ENCODE assay signal across 8 cellular contexts in the genomic region with DNA sequence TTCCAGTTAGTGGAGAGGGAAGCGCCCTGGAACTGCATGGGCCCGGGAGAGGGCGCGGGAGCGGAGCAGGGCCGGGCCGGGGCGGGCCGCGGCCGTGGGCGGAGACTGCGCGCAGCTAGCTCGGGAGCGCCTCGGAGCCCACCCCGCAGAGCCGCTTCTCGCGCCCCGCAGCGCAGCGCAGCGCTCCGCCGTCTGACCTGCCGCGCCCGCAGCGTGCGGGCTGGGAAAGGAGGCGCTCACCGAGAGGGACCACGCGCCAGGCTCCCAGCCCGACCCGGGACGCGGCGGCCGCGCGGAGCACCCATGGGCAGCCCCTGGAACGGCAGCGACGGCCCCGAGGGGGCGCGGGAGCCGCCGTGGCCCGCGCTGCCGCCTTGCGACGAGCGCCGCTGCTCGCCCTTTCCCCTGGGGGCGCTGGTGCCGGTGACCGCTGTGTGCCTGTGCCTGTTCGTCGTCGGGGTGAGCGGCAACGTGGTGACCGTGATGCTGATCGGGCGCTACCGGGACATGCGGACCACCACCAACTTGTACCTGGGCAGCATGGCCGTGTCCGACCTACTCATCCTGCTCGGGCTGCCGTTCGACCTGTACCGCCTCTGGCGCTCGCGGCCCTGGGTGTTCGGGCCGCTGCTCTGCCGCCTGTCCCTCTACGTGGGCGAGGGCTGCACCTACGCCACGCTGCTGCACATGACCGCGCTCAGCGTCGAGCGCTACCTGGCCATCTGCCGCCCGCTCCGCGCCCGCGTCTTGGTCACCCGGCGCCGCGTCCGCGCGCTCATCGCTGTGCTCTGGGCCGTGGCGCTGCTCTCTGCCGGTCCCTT. TPM values are rescaled to one million over a fixed set of nuclear protein-coding genes. Genes with fewer than 3 reads are reported as not detected.
DNase-seq lines count a peak whose midpoint lies in the region; ATAC-seq, FAIRE-seq and TF ChIP-seq lines count a peak whose summit lies in the region.

A gene with protein sequence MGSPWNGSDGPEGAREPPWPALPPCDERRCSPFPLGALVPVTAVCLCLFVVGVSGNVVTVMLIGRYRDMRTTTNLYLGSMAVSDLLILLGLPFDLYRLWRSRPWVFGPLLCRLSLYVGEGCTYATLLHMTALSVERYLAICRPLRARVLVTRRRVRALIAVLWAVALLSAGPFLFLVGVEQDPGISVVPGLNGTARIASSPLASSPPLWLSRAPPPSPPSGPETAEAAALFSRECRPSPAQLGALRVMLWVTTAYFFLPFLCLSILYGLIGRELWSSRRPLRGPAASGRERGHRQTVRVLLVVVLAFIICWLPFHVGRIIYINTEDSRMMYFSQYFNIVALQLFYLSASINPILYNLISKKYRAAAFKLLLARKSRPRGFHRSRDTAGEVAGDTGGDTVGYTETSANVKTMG (plus strand): TSS at position 304 of the 821 bp plus-strand sequence. CDS start 0 bp downstream, at position 304.

- no peak for TF ChIP-seq EP300 in tibial nerve (IDR thresholded peaks at IDR 0.05)

- BruUV-seq in endothelial cell of umbilical vein (replicated peaks; lab: Mats Ljungman, UMichigan), result no TSS peak

- H4K20me1 ChIP-seq in endothelial cell of umbilical vein (replicated peaks; ENCODE audit: control insufficient read depth, extremely low read depth, insufficient read depth, low read length), result no peaks in the 10 kb centered on the region

- no peak within 1 kb of the TSS for H3K27ac Mint-ChIP-seq in activated CD4-positive, alpha-beta T cell treated with anti-CD3 and anti-CD28 coated beads, Interleukin-2, amount 10 ng/mL, durations not matched to agents 24 days and 14 days

- no peak within 1 kb of the TSS for H3K27ac ChIP-seq in endothelial cell of umbilical vein (ENCODE audit: insufficient read depth, low read depth, low read length)
- no peak within 1 kb of the TSS for H3K27ac ChIP-seq in muscle layer of duodenum (ENCODE audit: low read length)
- no peak within 1 kb of the TSS for H3K27ac ChIP-seq in tibial nerve

- peak; percentile 57 for ATAC-seq in HG02852 (IDR thresholded peaks at IDR 0.05; ENCODE audit: unreplicated experiment)

- H3K4me3 Mint-ChIP-seq in activated CD4-positive, alpha-beta T cell treated with anti-CD3 and anti-CD28 coated beads, Interleukin-2, amount 10 ng/mL, durations not matched to agents 24 days and 14 days, result peak within 1 kb of the TSS; percentile 73

- peaks cover 3% of the 10 kb centered on the region for H3K4me1 Mint-ChIP-seq in activated CD4-positive, alpha-beta T cell treated with anti-CD3 and anti-CD28 coated beads, Interleukin-2, amount 10 ng/mL, durations not matched to agents 24 days and 14 days

- peak within 1 kb of the TSS in 2 of 3 experiments; percentile 9 to 26 for H3K4me3 ChIP-seq in endothelial cell of umbilical vein (replicated peaks in 1 of 3; ENCODE audit: insufficient read depth in 1 of 3, low read depth in 1 of 3, low read length in 3 of 3)
- peak within 1 kb of the TSS; percentile 35 to 52 for H3K4me3 ChIP-seq in muscle layer of duodenum (ENCODE audit: low read depth in 1 of 2, low read length in 2 of 2)
- H3K4me3 ChIP-seq in tibial nerve, result peak within 1 kb of the TSS; percentile 25 to 56 (median 30)

- TF ChIP-seq CTCF in endothelial cell of umbilical vein (IDR thresholded peaks at IDR 0.05; ENCODE audit: extremely low read depth in 1 of 2, insufficient read depth in 1 of 2, low read depth in 1 of 2, low read length in 2 of 2), result peak in 1 of 2 donors; percentile 32
- peak in 2 of 5 experiments; percentile 24 to 25 for TF ChIP-seq CTCF in tibial nerve (IDR thresholded peaks at IDR 0.05)

- no peak within 1 kb of the TSS for H3K9ac ChIP-seq in endothelial cell of umbilical vein (replicated peaks; ENCODE audit: extremely low read depth, insufficient read depth, low read length)

- dilution Hi-C loops in endothelial cell of umbilical vein (cut with MboI; ENCODE audit: extremely low pct_ligation_motif_present, low sequenced_read_pairs), result no loop called here

- H3K36me3 ChIP-seq in endothelial cell of umbilical vein (ENCODE audit: control insufficient read depth in 2 of 2, extremely low read depth in 1 of 2, insufficient read depth in 2 of 2, low read length in 2 of 2) (no peaks in the 10 kb centered on the region), muscle layer of duodenum (ENCODE audit: control insufficient read depth in 1 of 2, insufficient read depth in 2 of 2, low read length in 2 of 2) (no peaks in the 10 kb centered on the region), tibial nerve (no peaks in the 10 kb centered on the region)

- H2AFZ ChIP-seq in endothelial cell of umbilical vein (ENCODE audit: low read depth, low read length), result peak within 1 kb of the TSS; percentile 87

- intact Hi-C loops in activated CD4-positive, alpha-beta T cell treated with anti-CD3 and anti-CD28 coated beads, Interleukin-2, amount 10 ng/mL, durations not matched to agents 24 days and 14 days (cut with micrococcal nuclease), result loop anchor here (2.0 kb wide), 1 partner anchor 27 kb away; the partner anchor contains the start of gene CDADC1
- intact Hi-C loops in endothelial cell of umbilical vein (cut with micrococcal nuclease), result no loop called here

- H3K27me3 ChIP-seq in endothelial cell of umbilical vein (ENCODE audit: control insufficient read depth in 2 of 2, insufficient read depth in 2 of 2, low read length in 2 of 2) (peaks cover 73 to 80% of the 10 kb centered on the region in 2 experiments), muscle layer of duodenum (ENCODE audit: low read depth, low read length) (peaks cover 40% of the 10 kb centered on the region), tibial nerve (peaks cover 0 to 49% of the 10 kb centered on the region in 2 donors)

- peaks cover 70% of the 10 kb centered on the region for H3K27me3 Mint-ChIP-seq in activated CD4-positive, alpha-beta T cell treated with anti-CD3 and anti-CD28 coated beads, Interleukin-2, amount 10 ng/mL, durations not matched to agents 24 days and 14 days

- WGBS in tibial nerve, 2 donors, result 3% methylated on average over 15 to 22 of the region's 111 CpGs

- peak within 1 kb of the TSS; percentile 29 for H3K4me2 ChIP-seq in endothelial cell of umbilical vein (ENCODE audit: insufficient read depth, low read length)

- no peaks in the 10 kb centered on the region for H3K36me3 Mint-ChIP-seq in activated CD4-positive, alpha-beta T cell treated with anti-CD3 and anti-CD28 coated beads, Interleukin-2, amount 10 ng/mL, durations not matched to agents 24 days and 14 days (ENCODE audit: low read depth)

- no peaks in the 10 kb centered on the region for H3K79me2 ChIP-seq in endothelial cell of umbilical vein (ENCODE audit: control insufficient read depth, insufficient read depth, low read length)

- peaks cover 4% of the 10 kb centered on the region for H3K9me3 Mint-ChIP-seq in activated CD4-positive, alpha-beta T cell treated with anti-CD3 and anti-CD28 coated beads, Interleukin-2, amount 10 ng/mL, durations not matched to agents 24 days and 14 days

- CTCF ChIA-PET in endothelial cell of umbilical vein (lab: Charles Lee), result interaction anchor here (1.0 to 1.9 kb wide), 3 partner anchors 20 to 224 kb away, joined by 3 to 6 read pairs (median 5); partner anchors contain the start of genes CAB39L and SETDB2

- peaks cover 9% of the 10 kb centered on the region for H3K4me1 ChIP-seq in endothelial cell of umbilical vein (ENCODE audit: control insufficient read depth, extremely low read depth, insufficient read depth, low read length)
- H3K4me1 ChIP-seq in muscle layer of duodenum (ENCODE audit: control insufficient read depth in 1 of 2, insufficient read depth in 2 of 2, low read length in 2 of 2), result peaks cover 0 to 15% of the 10 kb centered on the region in 2 donors
- H3K4me1 ChIP-seq in tibial nerve, result peaks cover 0 to 34% (median 10%) of the 10 kb centered on the region in 4 donors

- DNase-seq in AG20443 (ENCODE audit: low spot score) (peak; percentile 68), endothelial cell of umbilical vein (ENCODE audit: low read depth, low spot score) (peak; percentile 14), tibial nerve (ENCODE audit: low spot score in 2 of 2) (no peak), DMS153 treated with DMSO at 0.1 percent for 48 hours (lab: John Stamatoyannopoulos, UW; ENCODE audit: unreplicated experiment) (no peak), HuH-7 (ENCODE audit: low spot score) (no peak)
- peak; percentile 79 for DNase-seq in activated CD4-positive, alpha-beta T cell treated with anti-CD3 and anti-CD28 coated beads, Interleukin-2, amount 10 ng/mL, durations not matched to agents 24 days and 14 days

- H3K9me3 ChIP-seq in endothelial cell of umbilical vein (replicated peaks; ENCODE audit: control insufficient read depth, insufficient read depth, low read length) (no peaks in the 10 kb centered on the region), muscle layer of duodenum (ENCODE audit: control insufficient read depth in 1 of 2, low read length in 2 of 2) (no peaks in the 10 kb centered on the region), tibial nerve (no peaks in the 10 kb centered on the region)

- peak; percentile 43 for FAIRE-seq in endothelial cell of umbilical vein (lab: Jason Lieb, UNC)

- TF ChIP-seq POLR2A in endothelial cell of umbilical vein (IDR thresholded peaks at IDR 0.05; ENCODE audit: low read depth, low read length) (no peak), tibial nerve (IDR thresholded peaks at IDR 0.05) (no peak)

- no peaks in the 10 kb centered on the region for H3K9me1 ChIP-seq in endothelial cell of umbilical vein (replicated peaks; ENCODE audit: control insufficient read depth, extremely low read depth, insufficient read depth, low read length)

- POLR2A ChIA-PET in endothelial cell of umbilical vein (lab: Charles Lee), result no interaction called here

TF ChIP-seq in endothelial cell of umbilical vein, 7 proteins besides CTCF, POLR2A, EP300 and RAD21 (continues in another document):
- TF ChIP-seq GATA2 (IDR thresholded peaks at IDR 0.05; ENCODE audit: insufficient read depth, insufficient read length, low read depth, low read length) (no peak), FOS (IDR thresholded peaks at IDR 0.05; ENCODE audit: borderline replicate concordance, insufficient read depth, low read length) (no peak), POLR2AphosphoS5 (IDR thresholded peaks at IDR 0.05; ENCODE audit: insufficient read depth, low read depth, low read length) (no peak), JUN (IDR thresholded peaks at IDR 0.05; ENCODE audit: borderline replicate concordance, insufficient read depth, insufficient read length, low read depth) (no peak)

RNA-seq across cellular contexts. Expression of the gene that starts here (rescaled TPM):
- total RNA-seq in activated CD4-positive, alpha-beta T cell treated with anti-CD3 and anti-CD28 coated beads, Interleukin-2, amount 10 ng/mL, durations not matched to agents 24 days and 14 days, result not detected in 2 replicates
- not detected in 2 replicates for total RNA-seq in endothelial cell of umbilical vein
- not detected in 2 replicates for polyA plus RNA-seq in endothelial cell of umbilical vein
- polyA plus RNA-seq in endothelial cell of umbilical vein (2011; cell fraction: cytosol; rRNA removed), result not detected in 2 replicates
- not detected in 2 replicates for polyA plus RNA-seq in endothelial cell of umbilical vein (2011; cell fraction: nucleus; rRNA removed)
- not detected in 2 replicates for polyA plus RNA-seq in endothelial cell of umbilical vein (2012)
- polyA minus RNA-seq in endothelial cell of umbilical vein, result not detected in 2 replicates
- not detected for polyA minus RNA-seq in endothelial cell of umbilical vein (2011; cell fraction: cytosol; rRNA and poly(A)+ RNA removed)
- polyA minus RNA-seq in endothelial cell of umbilical vein (2011; cell fraction: nucleus; rRNA and poly(A)+ RNA removed), result not detected in 2 replicates
- under 1 TPM in 1 of 4 donors, not detected in 3; 0.42 TPM for total RNA-seq in tibial nerve

Comparison
In these comparisons a context has a peak if more than half of its experiments do, and no peak if none do; other contexts are left out.
1. Peak in DNase-seq in activated CD4-positive, alpha-beta T cell treated with anti-CD3 and anti-CD28 coated beads, Interleukin-2, amount 10 ng/mL, durations not matched to agents 24 days and 14 days; RNA of the gene not detected or under 1 TPM.
2. Peak in DNase-seq, H3K4me3 ChIP-seq and H3K4me2 ChIP-seq in endothelial cell of umbilical vein; RNA of the gene not detected or under 1 TPM.